1 cellular context compared by ENCODE assay signal in the genomic region with DNA sequence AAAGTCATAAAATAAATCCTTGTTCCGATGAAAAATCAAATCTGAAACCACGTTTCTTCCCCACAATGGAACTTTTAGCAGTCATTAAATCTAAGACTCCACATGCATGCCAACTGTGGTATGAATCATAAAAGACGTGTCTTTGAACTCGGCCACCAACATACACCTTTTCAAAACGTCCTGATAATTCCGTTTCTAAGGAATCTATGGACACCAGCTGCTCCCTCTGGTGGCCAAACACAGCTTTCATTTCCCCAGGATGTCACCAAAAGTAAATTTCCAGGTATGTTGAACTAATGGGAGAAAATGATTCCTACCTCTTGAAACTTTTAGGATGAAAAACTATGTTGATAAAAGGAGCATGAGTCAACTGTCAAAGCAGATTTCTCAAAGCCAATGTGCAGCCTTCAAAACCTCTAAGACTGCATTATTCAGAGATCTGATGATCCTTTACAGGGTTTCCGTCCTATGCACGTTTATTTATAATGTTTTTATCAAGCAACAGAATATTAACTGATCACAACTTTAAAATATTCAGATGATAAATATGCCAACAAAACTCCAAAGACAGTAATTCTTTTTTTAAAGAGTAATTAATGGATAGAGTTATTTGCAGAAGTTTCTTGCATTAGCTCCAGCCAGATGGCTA.
TF ChIP-seq lines count a peak whose summit lies in the region.

No MANE protein-coding gene starts in this region.

TF ChIP-seq in endothelial cell of umbilical vein, 7 proteins besides CTCF, POLR2A, EP300 and RAD21:
- TF ChIP-seq JUN (IDR thresholded peaks at IDR 0.05; ENCODE audit: borderline replicate concordance, insufficient read depth, insufficient read length, low read depth) (no peak), POLR2AphosphoS5 (IDR thresholded peaks at IDR 0.05; ENCODE audit: insufficient read depth, low read depth, low read length) (no peak), EZH2 (IDR thresholded peaks at IDR 0.05; ENCODE audit: borderline replicate concordance, low read depth, low read length, severe bottlenecking) (no peak), GATA2 (IDR thresholded peaks at IDR 0.05; ENCODE audit: insufficient read depth, insufficient read length, low read depth, low read length) (no peak), MYC (IDR thresholded peaks at IDR 0.05; ENCODE audit: low read depth, low read length) (no peak), FOS (IDR thresholded peaks at IDR 0.05; ENCODE audit: borderline replicate concordance, insufficient read depth, low read length) (no peak)
- TF ChIP-seq, protein P1, sequence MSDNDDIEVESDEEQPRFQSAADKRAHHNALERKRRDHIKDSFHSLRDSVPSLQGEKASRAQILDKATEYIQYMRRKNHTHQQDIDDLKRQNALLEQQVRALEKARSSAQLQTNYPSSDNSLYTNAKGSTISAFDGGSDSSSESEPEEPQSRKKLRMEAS (IDR thresholded peaks at IDR 0.05; ENCODE audit: insufficient read depth, insufficient read length): no peak
